ENCODE assay signal across 27 cellular contexts in the genomic region with DNA sequence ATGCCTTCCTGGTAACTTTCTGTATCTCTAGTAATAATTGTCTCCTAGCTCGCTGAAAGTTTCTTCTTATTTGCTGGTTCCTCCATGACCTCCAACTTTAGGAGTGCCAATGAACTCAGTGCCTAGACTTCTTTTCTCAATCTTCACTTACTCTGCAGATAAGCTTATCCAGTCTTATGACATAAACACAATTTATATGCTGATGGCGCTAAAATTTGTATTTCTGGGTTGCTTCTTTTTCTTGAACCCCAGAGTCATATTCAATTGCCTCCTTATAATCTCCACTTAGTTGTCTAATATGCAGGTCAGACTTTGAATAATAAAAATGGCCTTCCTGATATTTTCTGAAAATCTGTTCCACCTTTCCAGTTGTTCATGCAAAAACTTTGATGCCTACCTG.
"Had no signal": no experiment of that assay in that cellular context is flagged by ENCODE, and none has a peak within 500 bp of the region (broad histone marks: within the 10 kb centered on the region; RNA-seq: fewer than 3 reads in every experiment).

No MANE protein-coding gene starts in this region.

- H3K4me3 ChIP-seq: stomach, suprapubic skin, testis, thoracic aorta, thyroid gland, tibial artery, tibial nerve, transverse colon, upper lobe of left lung, upper lobe of right lung, uterus, vagina had no signal

- FAIRE-seq: urothelium cell line had no signal

- ATAC-seq: stimulated activated effector memory CD8-positive, alpha-beta T cell treated with anti-CD3 and anti-CD28 coated beads, Interleukin-12 subunit alpha, Interleukin-12 subunit beta, amount 100 ng/mL, for 72 hours; stimulated activated memory B cell treated with anti-CD40 and anti-IgM and Interleukin-4, amounts not matched to agents 10 μg/mL and 1 μg/mL and 100 μg/mL, for 72 hours; stimulated activated naive B cell treated with anti-CD40 and anti-IgM and Interleukin-4, amounts not matched to agents 10 μg/mL and 1 μg/mL and 100 μg/mL, for 72 hours; stimulated activated naive CD8-positive, alpha-beta T cell treated with anti-CD3 and anti-CD28 coated beads, Interleukin-15, amount 100 ng/mL, for 72 hours; stimulated activated naive CD8-positive, alpha-beta T cell treated with anti-CD3 and anti-CD28 coated beads, Interleukin-15, Interleukin-2, amounts not matched to agents 100 U/mL and 50 U/mL, for 24 hours; upper lobe of right lung had no signal

- H3K4me1 ChIP-seq: stomach, suprapubic skin, testis, thyroid gland, tibial artery, tibial nerve, transverse colon, upper lobe of left lung, upper lobe of right lung, uterus, vagina had no signal

- H3K27ac ChIP-seq: stomach, suprapubic skin, testis, thoracic aorta, thyroid gland, tibial artery, tibial nerve, transverse colon, upper lobe of left lung, upper lobe of right lung, uterus, vagina had no signal

- H3K9me3 ChIP-seq: stomach, suprapubic skin, testis, thoracic aorta, thyroid gland, tibial artery, tibial nerve, transverse colon, upper lobe of left lung, upper lobe of right lung, uterus, vagina had no signal

- H3K27me3 ChIP-seq: stomach, suprapubic skin, testis, thyroid gland, tibial artery, tibial nerve, transverse colon, upper lobe of left lung, upper lobe of right lung, uterus, vagina had no signal

- DNase-seq: stimulated activated CD4-positive, alpha-beta T cell treated with anti-CD3 and anti-CD28 coated beads, Interleukin-2, amount 100 ng/mL, for 48 hours; stimulated activated CD4-positive, alpha-beta T cell treated with anti-CD3 and anti-CD28 coated beads, Interleukin-4, amount 100 ng/mL, for 1 hour; stimulated activated CD4-positive, alpha-beta T cell treated with anti-CD3 and anti-CD28 coated beads, Interleukin-4, amount 100 ng/mL, for 24 hours; stimulated activated CD4-positive, alpha-beta T cell treated with anti-CD3 and anti-CD28 coated beads, Interleukin-4, amount 100 ng/mL, for 4 hours; stimulated activated CD8-positive, alpha-beta memory T cell treated with anti-CD3 and anti-CD28 coated beads, Interleukin-4, amount 100 ng/mL, for 48 hours; stimulated activated naive B cell treated with anti-CD40 and anti-IgM and Interleukin-4, amounts not matched to agents 10 μg/mL and 1 μg/mL and 100 μg/mL, for 72 hours; stimulated activated naive CD4-positive, alpha-beta T cell; stimulated activated naive CD4-positive, alpha-beta T cell treated with Interleukin-2 at 50 U/mL for 16 hours; stimulated activated naive CD8-positive, alpha-beta T cell treated with anti-CD3 and anti-CD28 coated beads, Interleukin-15, amount 100 ng/mL, for 72 hours; stimulated activated naive CD8-positive, alpha-beta T cell treated with anti-CD3 and anti-CD28 coated beads, Interleukin-15, Interleukin-2, amounts not matched to agents 100 U/mL and 50 U/mL, for 24 hours; stomach; substantia nigra; testis; thyroid gland; tibial artery; transverse colon; trophoblast cell; upper lobe of left lung; upper lobe of right lung; uterus had no signal

- H3K36me3 ChIP-seq: stomach, suprapubic skin, thoracic aorta, thyroid gland, tibial artery, tibial nerve, transverse colon, upper lobe of left lung, upper lobe of right lung, uterus, vagina had no signal
